In genomic region chr7:28136885-28137284, GRCh38 we compare ENCODE assay signal across 30 cellular contexts. TPM values are rescaled to one million over a fixed set of nuclear protein-coding genes. Genes with fewer than 3 reads are reported as not detected.
A peak's percentile ranks its signal among the peaks of the same experiment; 100 is the strongest.
DNase-seq lines count a peak whose midpoint lies in the region; ATAC-seq and TF ChIP-seq lines count a peak whose summit lies in the region.
"Had no signal": no experiment of that assay in that cellular context is flagged by ENCODE, and none has a peak within 500 bp of the region (broad histone marks: within the 10 kb centered on the region; RNA-seq: fewer than 3 reads in every experiment).

No MANE protein-coding gene starts in this region.

- H3K27me3 Mint-ChIP-seq in natural killer cell (ENCODE audit: low read depth in 2 of 2), result no peaks in the 10 kb centered on the region
- no peaks in the 10 kb centered on the region for H3K27me3 Mint-ChIP-seq in chondrocyte (ENCODE audit: low read depth)
- peaks cover 3% of the 10 kb centered on the region for H3K27me3 Mint-ChIP-seq in nephron progenitor cell (ENCODE audit: low read depth, poor library complexity)
- H3K27me3 Mint-ChIP-seq: activated CD4-positive, alpha-beta T cell treated with anti-CD3 and anti-CD28 coated beads for 36 hours; naive B cell had no signal

- intact Hi-C loops in natural killer cell (cut with micrococcal nuclease) (no loop called here), uterus (cut with DNase I; ENCODE audit: low total_unique reads) (no loop called here)

- no peaks in the 10 kb centered on the region for H3K36me3 ChIP-seq in uterus
- H3K36me3 ChIP-seq: heart left ventricle, MG63 had no signal

- H3K36me3 Mint-ChIP-seq in natural killer cell (no peaks in the 10 kb centered on the region), chondrocyte (ENCODE audit: low read depth) (peaks cover 2% of the 10 kb centered on the region), nephron progenitor cell (ENCODE audit: low read depth) (no peaks in the 10 kb centered on the region)
- H3K36me3 Mint-ChIP-seq: CD8-positive, alpha-beta T cell; mesothelial cell of epicardium had no signal

- H3K4me3 Mint-ChIP-seq in natural killer cell (no peak overlapping the region), chondrocyte (ENCODE audit: unreplicated experiment) (no peak overlapping the region), nephron progenitor cell (no peak overlapping the region)
- H3K4me3 Mint-ChIP-seq: activated CD4-positive, alpha-beta T cell treated with anti-CD3 and anti-CD28 coated beads for 36 hours; CD8-positive, alpha-beta T cell; GM23338; mesothelial cell of epicardium; naive B cell had no signal

- H3K4me1 ChIP-seq in uterus, result peaks cover 0 to 37% of the 10 kb centered on the region in 2 donors

- no peak for TF ChIP-seq CTCF in natural killer cell (IDR thresholded peaks at IDR 0.05)
- no peak for TF ChIP-seq CTCF in uterus (IDR thresholded peaks at IDR 0.05)
- TF ChIP-seq CTCF in chondrocyte (IDR thresholded peaks at IDR 0.05), result no peak
- no peak for TF ChIP-seq CTCF in nephron progenitor cell (IDR thresholded peaks at IDR 0.05)

- H3K27ac ChIP-seq in uterus, result peak overlapping the region; percentile 73 to 77
- H3K27ac ChIP-seq: PC-9, psoas muscle, tibial nerve had no signal

- H3K9me3 ChIP-seq in uterus, result no peaks in the 10 kb centered on the region
- H3K9me3 ChIP-seq: heart left ventricle, MG63, psoas muscle, tibial nerve had no signal

- H3K27me3 ChIP-seq in uterus, result no peaks in the 10 kb centered on the region
- H3K27me3 ChIP-seq: heart left ventricle, MG63, tibial nerve had no signal

- H3K9me3 Mint-ChIP-seq in natural killer cell (no peaks in the 10 kb centered on the region), chondrocyte (ENCODE audit: low read depth) (no peaks in the 10 kb centered on the region), nephron progenitor cell (no peaks in the 10 kb centered on the region)
- H3K9me3 Mint-ChIP-seq: CD8-positive, alpha-beta T cell; GM23338; mesothelial cell of epicardium; naive B cell had no signal

- H3K4me1 Mint-ChIP-seq in natural killer cell, result peaks cover 68 to 82% of the 10 kb centered on the region in 2 donors
- H3K4me1 Mint-ChIP-seq in chondrocyte (ENCODE audit: low read depth), result peaks cover 29% of the 10 kb centered on the region
- peaks cover 9% of the 10 kb centered on the region for H3K4me1 Mint-ChIP-seq in nephron progenitor cell

- ATAC-seq in natural killer cell, result no peak
- ATAC-seq: activated CD4-positive, alpha-beta T cell treated with anti-CD3 and anti-CD28 coated beads for 36 hours; CD8-positive, alpha-beta T cell; GM12878; GM23338; left ventricle myocardium superior had no signal

- DNase-seq in stimulated activated CD4-positive, alpha-beta T cell treated with anti-CD3 and anti-CD28 coated beads, Interleukin-1b, Interleukin-23, amount 100 ng/mL, for 48 hours, result peak; percentile 32
- DNase-seq in stimulated activated CD4-positive, alpha-beta T cell treated with anti-CD3 and anti-CD28 coated beads, Interleukin-4, amount 100 ng/mL, for 24 hours, result no peak
- DNase-seq in RPMI7951 (ENCODE audit: low read depth), result peak; percentile 16
- no peak for DNase-seq in natural killer cell
- no peak for DNase-seq in uterus
- DNase-seq in chondrocyte (ENCODE audit: low spot score), result no peak
- no peak for DNase-seq in SHP77 (lab: John Stamatoyannopoulos, UW)
- no peak for DNase-seq in nephron progenitor cell
- DNase-seq: activated CD4-positive, alpha-beta T cell treated with anti-CD3 and anti-CD28 coated beads for 36 hours; activated effector memory CD4-positive, alpha-beta T cell treated with anti-CD3 and anti-CD28 coated beads, Interleukin-2, amount 50 U/mL, for 16 hours; activated T-cell treated with anti-CD3 and anti-CD28 coated beads, Interleukin-2, amount 50 U/mL, for 1 hour; caudate nucleus; CD8-positive, alpha-beta T cell; cortex of kidney; heart left ventricle; KBM-7; left ventricle myocardium superior; MG63; naive B cell; NCI-H1417 treated with DMSO at 0.1 percent for 48 hours; NCI-H2029 treated with DMSO at 0.1 percent for 48 hours; NCI-H526; occipital lobe; PC-9; psoas muscle; SHP77 treated with DMSO at 0.1 percent for 48 hours had no signal

- TF ChIP-seq POLR2A in uterus (IDR thresholded peaks at IDR 0.05), result no peak

- H3K27ac Mint-ChIP-seq in natural killer cell, result peak overlapping the region; percentile 54 to 61
- no peak overlapping the region for H3K27ac Mint-ChIP-seq in chondrocyte (ENCODE audit: unreplicated experiment)
- H3K27ac Mint-ChIP-seq in nephron progenitor cell, result no peak overlapping the region
- H3K27ac Mint-ChIP-seq: activated CD4-positive, alpha-beta T cell treated with anti-CD3 and anti-CD28 coated beads for 36 hours; CD8-positive, alpha-beta T cell; GM23338; mesothelial cell of epicardium had no signal

- no peak overlapping the region for H3K4me3 ChIP-seq in uterus
- H3K4me3 ChIP-seq: GM12878, GM23338, heart left ventricle, MG63, PC-9, psoas muscle, tibial nerve had no signal

RNA-seq across cellular contexts. Expression of gene JAZF1, which starts 43.7 kb away (rescaled TPM):
- total RNA-seq in RPMI7951 (2014; rRNA removed; shearing (Covaris generic)), result 9.1 and 11.3 TPM in 2 replicates
- total RNA-seq in natural killer cell, result 10 to 100 TPM; 82.5 to 89.7 (median 87.6) TPM
- total RNA-seq in uterus, result 10 to 100 TPM; 27.6 to 58.5 (median 34.4) TPM
- 21.2 to 33.8 TPM (median 31.1 TPM) in 3 replicates for total RNA-seq in chondrocyte

Comparison
In these comparisons a context has a peak if more than half of its experiments do, and no peak if none do; other contexts are left out.
1. DNase-seq: peak in stimulated activated CD4-positive, alpha-beta T cell treated with anti-CD3 and anti-CD28 coated beads, Interleukin-1b, Interleukin-23, amount 100 ng/mL, for 48 hours (single experiment) and RPMI7951 (single experiment); none in stimulated activated CD4-positive, alpha-beta T cell treated with anti-CD3 and anti-CD28 coated beads, Interleukin-4, amount 100 ng/mL, for 24 hours (single experiment), natural killer cell (single experiment), uterus (0 of 2), chondrocyte (single experiment), SHP77 (0 of 2) and nephron progenitor cell (single experiment).
2. H3K27ac Mint-ChIP-seq: peak in natural killer cell (2 of 2); none in chondrocyte (single experiment) and nephron progenitor cell (single experiment).